In the genomic region with DNA sequence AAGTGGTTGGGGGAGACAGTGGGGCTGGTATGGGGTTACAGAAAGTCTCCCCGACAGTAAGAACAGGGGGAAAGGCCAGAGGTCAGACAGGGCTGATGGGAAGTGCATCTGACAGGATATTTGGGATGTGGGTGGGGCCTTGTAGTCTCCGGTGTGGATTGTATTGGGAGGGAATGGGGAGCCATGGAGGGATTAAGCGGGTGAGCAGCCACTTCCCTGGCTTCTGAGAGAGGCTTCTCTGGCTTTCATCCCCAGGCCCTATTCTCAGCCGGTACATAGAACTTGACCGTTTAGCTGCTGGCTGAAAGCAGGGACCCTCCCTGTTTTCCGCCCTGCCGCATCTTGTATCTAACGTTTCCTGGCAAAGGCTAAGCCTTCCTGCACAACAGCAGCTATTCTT, we compare ENCODE assay signal across 1 cellular context.
A peak's percentile ranks its signal among the peaks of the same experiment; 100 is the strongest.
TF ChIP-seq lines count a peak whose summit lies in the region.

No MANE protein-coding gene starts in this region.

TF ChIP-seq in H1, 55 proteins besides CTCF, POLR2A, EP300 and RAD21 (continued from another document):
- TF ChIP-seq CBX8 (IDR thresholded peaks at IDR 0.05; ENCODE audit: borderline replicate concordance, low read depth, low read length): no peak
- TF ChIP-seq BRCA1 (IDR thresholded peaks at IDR 0.05; ENCODE audit: low read depth, low read length): no peak
- TF ChIP-seq TAF7 (optimal IDR thresholded peaks at IDR 0.05; ENCODE audit: borderline replicate concordance, low read depth, low read length): no peak
- TF ChIP-seq KDM1A (IDR thresholded peaks at IDR 0.05; ENCODE audit: borderline replicate concordance, low read length): peak; percentile 51; the same call in 1 of the 2 replicates
